Comparison of ENCODE assay signal across 9 cellular contexts in genomic region chr4:140720387-140721087, GRCh38. TPM values are rescaled to one million over a fixed set of nuclear protein-coding genes. Genes with fewer than 3 reads are reported as not detected.
A peak's percentile ranks its signal among the peaks of the same experiment; 100 is the strongest.
DNase-seq lines count a peak whose midpoint lies in the region; ATAC-seq and TF ChIP-seq lines count a peak whose summit lies in the region.
"Had no signal": no experiment of that assay in that cellular context is flagged by ENCODE, and none has a peak within 500 bp of the region (broad histone marks: within the 10 kb centered on the region; RNA-seq: fewer than 3 reads in every experiment).

No MANE protein-coding gene starts in this region.

- H3K27ac Mint-ChIP-seq in CD14-positive monocyte: peak overlapping the region; percentile 95 to 99 (median 97)

- H3K9me3 Mint-ChIP-seq in CD14-positive monocyte: peaks cover 0 to 2% (median 0%) of the 10 kb centered on the region in 7 donors

- H3K4me1 Mint-ChIP-seq in CD14-positive monocyte: peaks cover 69% of the 10 kb centered on the region

- peak overlapping the region; percentile 24 for H3K4me3 ChIP-seq in fibroblast of villous mesenchyme (ENCODE audit: low read depth, low read length)
- H3K4me3 ChIP-seq: MG63 had no signal

- peaks cover 9 to 24% of the 10 kb centered on the region in 2 donors for H3K36me3 Mint-ChIP-seq in CD14-positive monocyte

- ATAC-seq in GM19372 (IDR thresholded peaks at IDR 0.05; ENCODE audit: low read depth, unreplicated experiment) (peak; percentile 35), HG03378 (IDR thresholded peaks at IDR 0.05; ENCODE audit: unreplicated experiment) (peak; percentile 23)

- TF ChIP-seq CTCF in CD14-positive monocyte (IDR thresholded peaks at IDR 0.05) (no peak), fibroblast of villous mesenchyme (IDR thresholded peaks at IDR 0.05; ENCODE audit: insufficient read depth, low read depth, low read length) (no peak)

- DNase-seq in CD14-positive monocyte (ENCODE audit: low spot score): no peak
- DNase-seq in fibroblast of villous mesenchyme (ENCODE audit: low read depth): no peak
- DNase-seq in foreskin melanocyte: no peak
- DNase-seq in stimulated activated CD4-positive, alpha-beta T cell treated with anti-CD3 and anti-CD28 coated beads, Interleukin-2, amount 100 ng/mL, for 48 hours: no peak
- DNase-seq in retina: no peak
- no peak for DNase-seq in NCI-H1436 (lab: John Stamatoyannopoulos, UW)
- DNase-seq: MG63 had no signal

- intact Hi-C loops in CD14-positive monocyte (cut with micrococcal nuclease): loop anchor here in 1 of 2 donors (2.0 kb wide), 1 partner anchor 70 kb away; no protein-coding TSS in a partner anchor

- no peaks in the 10 kb centered on the region for H3K27me3 Mint-ChIP-seq in CD14-positive monocyte (ENCODE audit: low read depth in 3 of 3)

- H3K4me3 Mint-ChIP-seq in CD14-positive monocyte: peak overlapping the region; percentile 70 to 86

RNA-seq across cellular contexts. Expression of gene TBC1D9, which starts 35.6 kb away (rescaled TPM):
- 10 to 100 TPM; 13.6 to 21.0 TPM for polyA plus RNA-seq in CD14-positive monocyte
- total RNA-seq in fibroblast of villous mesenchyme: 17.1 and 31.5 TPM in 2 replicates
